ENCODE assay signal across 8 cellular contexts in the genomic region with DNA sequence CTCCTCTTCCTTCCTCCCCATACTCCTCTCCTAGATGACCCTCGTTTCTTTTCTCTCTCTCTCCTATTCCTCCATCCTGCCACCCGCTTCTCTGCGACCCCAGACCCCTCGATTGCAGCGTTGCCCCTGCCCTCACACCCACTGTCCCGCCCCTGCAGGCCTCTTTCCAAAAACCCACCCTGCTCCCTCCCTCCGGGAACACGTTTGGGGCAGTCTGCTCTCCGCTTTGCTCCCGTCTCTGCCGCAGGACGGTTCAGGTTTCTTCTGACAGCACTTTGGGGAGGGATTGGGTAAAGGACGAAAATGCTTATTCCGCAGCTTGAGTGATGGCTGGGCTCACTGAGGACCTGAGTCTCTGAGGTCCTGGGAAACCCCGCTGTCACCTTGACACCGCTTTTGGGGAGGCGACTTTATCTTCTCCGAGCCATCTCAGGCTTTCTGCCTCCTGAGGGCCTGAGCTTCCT. TPM values are rescaled to one million over a fixed set of nuclear protein-coding genes. Genes with fewer than 3 reads are reported as not detected.
DNase-seq lines count a peak whose midpoint lies in the region; ATAC-seq and TF ChIP-seq lines count a peak whose summit lies in the region.

No MANE protein-coding gene starts in this region.

- peaks cover 25% of the 10 kb centered on the region for H3F3A ChIP-seq in MM.1S (ENCODE audit: insufficient read depth, low read length)

- peak overlapping the region; percentile 73 for H2AFZ ChIP-seq in MM.1S (ENCODE audit: low read length)

- TF ChIP-seq CTCF in CD14-positive monocyte (IDR thresholded peaks at IDR 0.05) (no peak), MM.1S (IDR thresholded peaks at IDR 0.05; ENCODE audit: low read length) (no peak), cardiac muscle cell (IDR thresholded peaks at IDR 0.05; ENCODE audit: low read depth, low read length) (no peak), progenitor cell of endocrine pancreas (IDR thresholded peaks at IDR 0.05; ENCODE audit: unreplicated experiment) (no peak)

- CTCF ChIA-PET in activated naive CD4-positive, alpha-beta T cell treated with anti-CD3 and anti-CD28 coated beads, Interleukin-2, amount 10 ng/mL, durations not matched to agents 7 days and 5 days (lab: Charles Lee), result no interaction called here

- no peaks in the 10 kb centered on the region for H3K9me3 ChIP-seq in MM.1S (replicated peaks; ENCODE audit: insufficient read depth, low read length)
- no peaks in the 10 kb centered on the region for H3K9me3 ChIP-seq in cardiac muscle cell (ENCODE audit: low read depth)

- peak overlapping the region; percentile 100 for H3K4me3 Mint-ChIP-seq in CD14-positive monocyte
- peak overlapping the region; percentile 94 for H3K4me3 Mint-ChIP-seq in activated naive CD4-positive, alpha-beta T cell treated with anti-CD3 and anti-CD28 coated beads, Interleukin-2, amount 10 ng/mL, durations not matched to agents 7 days and 5 days
- H3K4me3 Mint-ChIP-seq in progenitor cell of endocrine pancreas (ENCODE audit: low read depth), result peak overlapping the region; percentile 97

- peaks cover 54% of the 10 kb centered on the region for H3K79me2 ChIP-seq in MM.1S (ENCODE audit: low read length)

- H3K4me2 ChIP-seq in MM.1S (ENCODE audit: low read depth, low read length), result peak overlapping the region; percentile 98

- H4K20me1 ChIP-seq in MM.1S (ENCODE audit: insufficient read depth, low read length), result no peaks in the 10 kb centered on the region

- H3K36me3 ChIP-seq in MM.1S (replicated peaks; ENCODE audit: insufficient read depth, low read length) (no peaks in the 10 kb centered on the region), cardiac muscle cell (no peaks in the 10 kb centered on the region)

- peaks cover 15 to 20% of the 10 kb centered on the region in 2 donors for H3K36me3 Mint-ChIP-seq in CD14-positive monocyte
- peaks cover 30% of the 10 kb centered on the region for H3K36me3 Mint-ChIP-seq in activated naive CD4-positive, alpha-beta T cell treated with anti-CD3 and anti-CD28 coated beads, Interleukin-2, amount 10 ng/mL, durations not matched to agents 7 days and 5 days
- no peaks in the 10 kb centered on the region for H3K36me3 Mint-ChIP-seq in progenitor cell of endocrine pancreas (ENCODE audit: insufficient read depth)

- H3K27me3 Mint-ChIP-seq in CD14-positive monocyte (ENCODE audit: low read depth in 3 of 3), result peaks cover 0 to 4% (median 0%) of the 10 kb centered on the region in 3 donors
- H3K27me3 Mint-ChIP-seq in activated naive CD4-positive, alpha-beta T cell treated with anti-CD3 and anti-CD28 coated beads, Interleukin-2, amount 10 ng/mL, durations not matched to agents 7 days and 5 days, result peaks cover 10% of the 10 kb centered on the region
- H3K27me3 Mint-ChIP-seq in progenitor cell of endocrine pancreas, result no peaks in the 10 kb centered on the region

- H3K27ac ChIP-seq in MM.1S (ENCODE audit: low read length), result peak overlapping the region; percentile 54; the same call in 1 of the 2 replicates
- H3K27ac ChIP-seq in cardiac muscle cell, result no peak overlapping the region

- H3K27me3 ChIP-seq in MM.1S (replicated peaks; ENCODE audit: insufficient read depth, low read length) (no peaks in the 10 kb centered on the region), cardiac muscle cell (no peaks in the 10 kb centered on the region)

- H3K9me3 Mint-ChIP-seq in CD14-positive monocyte (no peaks in the 10 kb centered on the region), progenitor cell of endocrine pancreas (ENCODE audit: low read depth) (no peaks in the 10 kb centered on the region)
- no peaks in the 10 kb centered on the region for H3K9me3 Mint-ChIP-seq in activated naive CD4-positive, alpha-beta T cell treated with anti-CD3 and anti-CD28 coated beads, Interleukin-2, amount 10 ng/mL, durations not matched to agents 7 days and 5 days

- ATAC-seq in GM21360 (IDR thresholded peaks at IDR 0.05; ENCODE audit: unreplicated experiment), result peak; percentile 40

- peak overlapping the region; percentile 85 for H3K4me3 ChIP-seq in MM.1S (ENCODE audit: low read length)
- peak overlapping the region; percentile 98 for H3K4me3 ChIP-seq in cardiac muscle cell

- peaks cover 24% of the 10 kb centered on the region for H3K4me1 Mint-ChIP-seq in CD14-positive monocyte
- H3K4me1 Mint-ChIP-seq in activated naive CD4-positive, alpha-beta T cell treated with anti-CD3 and anti-CD28 coated beads, Interleukin-2, amount 10 ng/mL, durations not matched to agents 7 days and 5 days, result peaks cover 45% of the 10 kb centered on the region
- peaks cover 6% of the 10 kb centered on the region for H3K4me1 Mint-ChIP-seq in progenitor cell of endocrine pancreas (ENCODE audit: low read depth)

- DNase-seq in CD14-positive monocyte (ENCODE audit: low spot score), result no peak
- peak; percentile 82 for DNase-seq in MM.1S
- peak; percentile 62 for DNase-seq in activated naive CD4-positive, alpha-beta T cell treated with anti-CD3 and anti-CD28 coated beads, Interleukin-2, amount 10 ng/mL, durations not matched to agents 7 days and 5 days
- peak; percentile 2 to 18 for DNase-seq in cardiac muscle cell (ENCODE audit: low read depth in 1 of 2, low spot score in 1 of 2)
- DNase-seq in progenitor cell of endocrine pancreas (ENCODE audit: low spot score, unreplicated experiment), result no peak
- DNase-seq in SHP77 treated with DMSO at 0.1 percent for 48 hours (lab: John Stamatoyannopoulos, UW), result no peak
- no peak for DNase-seq in NCI-H2107 (lab: John Stamatoyannopoulos, UW)

- intact Hi-C loops in CD14-positive monocyte (cut with micrococcal nuclease), result no loop called here

- H3K4me1 ChIP-seq in MM.1S (ENCODE audit: low read length) (peaks cover 21% of the 10 kb centered on the region), cardiac muscle cell (ENCODE audit: low read depth) (no peaks in the 10 kb centered on the region)

- H3K27ac Mint-ChIP-seq in CD14-positive monocyte (peak overlapping the region; percentile 97 to 100 (median 99)), progenitor cell of endocrine pancreas (peak overlapping the region; percentile 92)
- peak overlapping the region; percentile 96 for H3K27ac Mint-ChIP-seq in activated naive CD4-positive, alpha-beta T cell treated with anti-CD3 and anti-CD28 coated beads, Interleukin-2, amount 10 ng/mL, durations not matched to agents 7 days and 5 days

- no peaks in the 10 kb centered on the region for H3K9me2 ChIP-seq in MM.1S (replicated peaks; ENCODE audit: insufficient read depth, low read length)

- H3K9ac ChIP-seq in MM.1S (ENCODE audit: low read length), result peak overlapping the region; percentile 82

RNA-seq across cellular contexts. Expression of a gene that starts 0.7 kb away (rescaled TPM):
- polyA plus RNA-seq in CD14-positive monocyte (10 to 100 TPM; 26.0 to 28.0 TPM), cardiac muscle cell (7.1 and 33.4 TPM in 2 replicates)
- total RNA-seq in cardiac muscle cell (10.7 and 41.0 TPM in 2 replicates), progenitor cell of endocrine pancreas (42.5 and 46.0 TPM in 2 replicates)

RNA-seq across cellular contexts. Expression of a gene that starts 7.8 kb away (rescaled TPM):
- polyA plus RNA-seq in CD14-positive monocyte (1 to 10 TPM; 5.7 to 9.8 TPM), cardiac muscle cell (6.6 and 8.8 TPM in 2 replicates)
- total RNA-seq in cardiac muscle cell (10.3 and 14.1 TPM in 2 replicates), progenitor cell of endocrine pancreas (67.5 and 71.9 TPM in 2 replicates)

Comparison
In these comparisons a context has a peak if more than half of its experiments do, and no peak if none do; other contexts are left out.
1. DNase-seq: peak in MM.1S (single experiment), activated naive CD4-positive, alpha-beta T cell treated with anti-CD3 and anti-CD28 coated beads, Interleukin-2, amount 10 ng/mL, durations not matched to agents 7 days and 5 days (single experiment) and cardiac muscle cell (2 of 2); none in CD14-positive monocyte (single experiment), progenitor cell of endocrine pancreas (single experiment), SHP77 treated with DMSO at 0.1 percent for 48 hours (single experiment) and NCI-H2107 (single experiment).
2. Peak in every context shown above with its lines, with median percentiles within 50 percentile points of each other: H3K27ac Mint-ChIP-seq and H3K4me3 Mint-ChIP-seq.